25 cellular contexts compared by ENCODE assay signal in genomic region chr17:3675886-3676285, GRCh38. TPM values are rescaled to one million over a fixed set of nuclear protein-coding genes. Genes with fewer than 3 reads are reported as not detected.
DNase-seq lines count a peak whose midpoint lies in the region; ATAC-seq and TF ChIP-seq lines count a peak whose summit lies in the region.
"Had no signal": no experiment of that assay in that cellular context is flagged by ENCODE, and none has a peak within 500 bp of the region (broad histone marks: within the 10 kb centered on the region; RNA-seq: fewer than 3 reads in every experiment).

No MANE protein-coding gene starts in this region.

- H3K79me2 ChIP-seq in MM.1S (ENCODE audit: low read length), result peaks cover 7% of the 10 kb centered on the region; the same call in 1 of the 2 replicates
- no peaks in the 10 kb centered on the region for H3K79me2 ChIP-seq in neural progenitor cell (ENCODE audit: low read depth)

- TF ChIP-seq CTCF in MM.1S (IDR thresholded peaks at IDR 0.05; ENCODE audit: low read length), result no peak
- no peak for TF ChIP-seq CTCF in neural progenitor cell (IDR thresholded peaks at IDR 0.05)

- H3K4me1 ChIP-seq in MM.1S (ENCODE audit: low read length) (no peaks in the 10 kb centered on the region), neural progenitor cell (peaks cover 9% of the 10 kb centered on the region)
- H3K4me1 ChIP-seq: A549, HAP-1 had no signal

- no peaks in the 10 kb centered on the region for H3K4me1 Mint-ChIP-seq in activated T-helper 1 cell treated with anti-CD3 and anti-CD28 coated beads, Interleukin-12 subunit alpha, Interleukin-12 subunit beta, Interleukin-2, Interleukin-4 antibody, amounts not matched to agents 30 ng/mL and 10 ng/mL and 1 ng/mL, durations not matched to agents 14 hours and 24 hours and 36 hours (ENCODE audit: low read depth)
- H3K4me1 Mint-ChIP-seq in neural progenitor cell, result peaks cover 21% of the 10 kb centered on the region

- H3K9ac ChIP-seq in MM.1S (ENCODE audit: low read length), result no peak overlapping the region
- no peak overlapping the region for H3K9ac ChIP-seq in neural progenitor cell
- H3K9ac ChIP-seq: GM23248, SK-N-SH had no signal

- H3K4me2 ChIP-seq in MM.1S (ENCODE audit: low read depth, low read length) (no peak overlapping the region), neural progenitor cell (no peak overlapping the region)
- H3K4me2 ChIP-seq: A549, SK-N-SH had no signal

- H3K27me3 Mint-ChIP-seq in activated T-helper 1 cell treated with anti-CD3 and anti-CD28 coated beads, Interleukin-12 subunit alpha, Interleukin-12 subunit beta, Interleukin-2, Interleukin-4 antibody, amounts not matched to agents 30 ng/mL and 10 ng/mL and 1 ng/mL, durations not matched to agents 14 hours and 24 hours and 36 hours (ENCODE audit: insufficient read depth), result no peaks in the 10 kb centered on the region
- peaks cover 6% of the 10 kb centered on the region for H3K27me3 Mint-ChIP-seq in neural progenitor cell (ENCODE audit: insufficient read depth, low read depth)
- H3K27me3 Mint-ChIP-seq: CD4-positive, alpha-beta memory T cell had no signal

- H3K27ac Mint-ChIP-seq in activated T-helper 1 cell treated with anti-CD3 and anti-CD28 coated beads, Interleukin-12 subunit alpha, Interleukin-12 subunit beta, Interleukin-2, Interleukin-4 antibody, amounts not matched to agents 30 ng/mL and 10 ng/mL and 1 ng/mL, durations not matched to agents 14 hours and 24 hours and 36 hours, result peak overlapping the region; percentile 63
- H3K27ac Mint-ChIP-seq in neural progenitor cell, result peak overlapping the region; percentile 21
- H3K27ac Mint-ChIP-seq: CD4-positive, alpha-beta memory T cell; HFFc6 had no signal

- H3K9me3 Mint-ChIP-seq in activated T-helper 1 cell treated with anti-CD3 and anti-CD28 coated beads, Interleukin-12 subunit alpha, Interleukin-12 subunit beta, Interleukin-2, Interleukin-4 antibody, amounts not matched to agents 30 ng/mL and 10 ng/mL and 1 ng/mL, durations not matched to agents 14 hours and 24 hours and 36 hours, result no peaks in the 10 kb centered on the region
- no peaks in the 10 kb centered on the region for H3K9me3 Mint-ChIP-seq in neural progenitor cell
- H3K9me3 Mint-ChIP-seq: CD4-positive, alpha-beta memory T cell; HFFc6 had no signal

- DNase-seq in Right ventricle myocardium inferior (ENCODE audit: missing footprints) (peak; percentile 30), left ventricle myocardium superior (no peak), MM.1S (peak; percentile 5), neural progenitor cell (ENCODE audit: low spot score) (no peak), GF-D8 (lab: John Stamatoyannopoulos, UW) (no peak), NCI-H1930 (lab: John Stamatoyannopoulos, UW) (no peak)
- DNase-seq in activated T-helper 1 cell treated with anti-CD3 and anti-CD28 coated beads, Interleukin-12 subunit alpha, Interleukin-12 subunit beta, Interleukin-2, Interleukin-4 antibody, amounts not matched to agents 30 ng/mL and 10 ng/mL and 1 ng/mL, durations not matched to agents 14 hours and 24 hours and 36 hours (ENCODE audit: low spot score), result no peak
- DNase-seq: AML-193; C1 segment of cervical spinal cord; CD4-positive, alpha-beta memory T cell; COR-L47; DMS53; GM23248; HFFc6; KG1; MG63; NCI-H2081; NCI-H2171; NCI-H226; NCI-H510A; NCI-H69; SK-N-SH had no signal

- no peaks in the 10 kb centered on the region for H3K9me3 ChIP-seq in MM.1S (replicated peaks; ENCODE audit: insufficient read depth, low read length)
- H3K9me3 ChIP-seq in neural progenitor cell (ENCODE audit: low read depth), result no peaks in the 10 kb centered on the region
- H3K9me3 ChIP-seq: A549, HAP-1, MG63, SK-N-SH had no signal

- no peaks in the 10 kb centered on the region for H3K9me2 ChIP-seq in MM.1S (replicated peaks; ENCODE audit: insufficient read depth, low read length)
- H3K9me2 ChIP-seq: SK-N-SH had no signal

- H3F3A ChIP-seq in MM.1S (ENCODE audit: insufficient read depth, low read length) (no peaks in the 10 kb centered on the region), neural progenitor cell (ENCODE audit: low read depth) (peaks cover 3% of the 10 kb centered on the region)

- H4K20me1 ChIP-seq in MM.1S (ENCODE audit: insufficient read depth, low read length), result no peaks in the 10 kb centered on the region
- H4K20me1 ChIP-seq in neural progenitor cell (ENCODE audit: low read depth), result no peaks in the 10 kb centered on the region

- H3K27me3 ChIP-seq in MM.1S (replicated peaks; ENCODE audit: insufficient read depth, low read length) (no peaks in the 10 kb centered on the region), neural progenitor cell (no peaks in the 10 kb centered on the region)
- H3K27me3 ChIP-seq: MG63 had no signal

- H2AFZ ChIP-seq in MM.1S (ENCODE audit: low read length) (no peak overlapping the region), neural progenitor cell (replicated peaks) (no peak overlapping the region)
- H2AFZ ChIP-seq: GM23248 had no signal

- H3K4me3 ChIP-seq in MM.1S (ENCODE audit: low read length), result no peak overlapping the region
- H3K4me3 ChIP-seq in neural progenitor cell, result no peak overlapping the region
- H3K4me3 ChIP-seq: A549, GM23248, HAP-1, MG63 had no signal

- H3K4me3 Mint-ChIP-seq in activated T-helper 1 cell treated with anti-CD3 and anti-CD28 coated beads, Interleukin-12 subunit alpha, Interleukin-12 subunit beta, Interleukin-2, Interleukin-4 antibody, amounts not matched to agents 30 ng/mL and 10 ng/mL and 1 ng/mL, durations not matched to agents 14 hours and 24 hours and 36 hours, result no peak overlapping the region
- H3K4me3 Mint-ChIP-seq in neural progenitor cell, result no peak overlapping the region
- H3K4me3 Mint-ChIP-seq: CD4-positive, alpha-beta memory T cell; HFFc6 had no signal

- no peaks in the 10 kb centered on the region for H3K36me3 ChIP-seq in MM.1S (replicated peaks; ENCODE audit: insufficient read depth, low read length)
- no peaks in the 10 kb centered on the region for H3K36me3 ChIP-seq in neural progenitor cell
- H3K36me3 ChIP-seq: HAP-1, MG63 had no signal

- H3K27ac ChIP-seq in MM.1S (ENCODE audit: low read length) (no peak overlapping the region), neural progenitor cell (no peak overlapping the region)
- H3K27ac ChIP-seq: A549, GM23248 had no signal

- ATAC-seq in Right ventricle myocardium inferior, result no peak
- no peak for ATAC-seq in left ventricle myocardium superior
- no peak for ATAC-seq in HG02798 (IDR thresholded peaks at IDR 0.05; ENCODE audit: poor library complexity, unreplicated experiment)
- ATAC-seq: A549 had no signal

- intact Hi-C loops in Right ventricle myocardium inferior (cut with DNase I) (no loop called here), left ventricle myocardium superior (cut with micrococcal nuclease) (no loop called here)
- intact Hi-C loops in activated T-helper 1 cell treated with anti-CD3 and anti-CD28 coated beads, Interleukin-12 subunit alpha, Interleukin-12 subunit beta, Interleukin-2, Interleukin-4 antibody, amounts not matched to agents 30 ng/mL and 10 ng/mL and 1 ng/mL, durations not matched to agents 14 hours and 24 hours and 36 hours (cut with micrococcal nuclease), result no loop called here

- peaks cover 28% of the 10 kb centered on the region for H3K36me3 Mint-ChIP-seq in activated T-helper 1 cell treated with anti-CD3 and anti-CD28 coated beads, Interleukin-12 subunit alpha, Interleukin-12 subunit beta, Interleukin-2, Interleukin-4 antibody, amounts not matched to agents 30 ng/mL and 10 ng/mL and 1 ng/mL, durations not matched to agents 14 hours and 24 hours and 36 hours (ENCODE audit: low read depth)
- peaks cover 2% of the 10 kb centered on the region for H3K36me3 Mint-ChIP-seq in neural progenitor cell

RNA-seq across cellular contexts. Expression of gene EMC6, which starts 7.3 kb away (rescaled TPM):
- 65.5 TPM for total RNA-seq in Right ventricle myocardium inferior
- total RNA-seq in left ventricle myocardium superior, result 63.4 TPM
- 63.6 and 73.3 TPM in 2 replicates for total RNA-seq in activated T-helper 1 cell treated with anti-CD3 and anti-CD28 coated beads, Interleukin-12 subunit alpha, Interleukin-12 subunit beta, Interleukin-2, Interleukin-4 antibody, amounts not matched to agents 30 ng/mL and 10 ng/mL and 1 ng/mL, durations not matched to agents 14 hours and 24 hours and 36 hours
- total RNA-seq in neural progenitor cell (ENCODE audit: low replicate concordance), result 20.0 and 53.1 TPM in 2 replicates

RNA-seq across cellular contexts. Expression of gene TAX1BP3, which starts 7.5 kb away (rescaled TPM):
- total RNA-seq in Right ventricle myocardium inferior, result 157 TPM
- total RNA-seq in left ventricle myocardium superior, result 167 TPM
- total RNA-seq in activated T-helper 1 cell treated with anti-CD3 and anti-CD28 coated beads, Interleukin-12 subunit alpha, Interleukin-12 subunit beta, Interleukin-2, Interleukin-4 antibody, amounts not matched to agents 30 ng/mL and 10 ng/mL and 1 ng/mL, durations not matched to agents 14 hours and 24 hours and 36 hours, result 29.3 and 30.1 TPM in 2 replicates
- total RNA-seq in neural progenitor cell (ENCODE audit: low replicate concordance), result 27.3 and 56.7 TPM in 2 replicates

RNA-seq across cellular contexts. Expression of gene P2RX5, which starts 20.1 kb away (rescaled TPM):
- 19.4 TPM for total RNA-seq in Right ventricle myocardium inferior
- 16.4 TPM for total RNA-seq in left ventricle myocardium superior
- total RNA-seq in activated T-helper 1 cell treated with anti-CD3 and anti-CD28 coated beads, Interleukin-12 subunit alpha, Interleukin-12 subunit beta, Interleukin-2, Interleukin-4 antibody, amounts not matched to agents 30 ng/mL and 10 ng/mL and 1 ng/mL, durations not matched to agents 14 hours and 24 hours and 36 hours, result 133 and 143 TPM in 2 replicates
- 0.68 TPM in 1 of 2 replicates, not detected in the other for total RNA-seq in neural progenitor cell (ENCODE audit: low replicate concordance)

RNA-seq across cellular contexts. Expression of gene CTNS, which starts 39.3 kb away (rescaled TPM):
- total RNA-seq in Right ventricle myocardium inferior (6.6 TPM), left ventricle myocardium superior (7.1 TPM), neural progenitor cell (ENCODE audit: low replicate concordance) (9.4 and 9.9 TPM in 2 replicates)
- total RNA-seq in activated T-helper 1 cell treated with anti-CD3 and anti-CD28 coated beads, Interleukin-12 subunit alpha, Interleukin-12 subunit beta, Interleukin-2, Interleukin-4 antibody, amounts not matched to agents 30 ng/mL and 10 ng/mL and 1 ng/mL, durations not matched to agents 14 hours and 24 hours and 36 hours, result 47.5 and 55.3 TPM in 2 replicates

RNA-seq across cellular contexts. Expression of gene SHPK, which starts 39.8 kb away (rescaled TPM):
- 4.4 TPM for total RNA-seq in Right ventricle myocardium inferior
- 5.1 TPM for total RNA-seq in left ventricle myocardium superior
- total RNA-seq in activated T-helper 1 cell treated with anti-CD3 and anti-CD28 coated beads, Interleukin-12 subunit alpha, Interleukin-12 subunit beta, Interleukin-2, Interleukin-4 antibody, amounts not matched to agents 30 ng/mL and 10 ng/mL and 1 ng/mL, durations not matched to agents 14 hours and 24 hours and 36 hours, result 20.0 and 21.5 TPM in 2 replicates
- total RNA-seq in neural progenitor cell (ENCODE audit: low replicate concordance), result 23.4 and 33.4 TPM in 2 replicates

Comparison
In these comparisons a context has a peak if more than half of its experiments do, and no peak if none do; other contexts are left out.
1. DNase-seq: peak in Right ventricle myocardium inferior (single experiment) and MM.1S (single experiment); none in left ventricle myocardium superior (single experiment), activated T-helper 1 cell treated with anti-CD3 and anti-CD28 coated beads, Interleukin-12 subunit alpha, Interleukin-12 subunit beta, Interleukin-2, Interleukin-4 antibody, amounts not matched to agents 30 ng/mL and 10 ng/mL and 1 ng/mL, durations not matched to agents 14 hours and 24 hours and 36 hours (single experiment), neural progenitor cell (single experiment), GF-D8 (single experiment) and NCI-H1930 (0 of 2).
2. RNA of gene P2RX5, which starts 20.1 kb away (total RNA-seq): 133 to 143 TPM in activated T-helper 1 cell treated with anti-CD3 and anti-CD28 coated beads, Interleukin-12 subunit alpha, Interleukin-12 subunit beta, Interleukin-2, Interleukin-4 antibody, amounts not matched to agents 30 ng/mL and 10 ng/mL and 1 ng/mL, durations not matched to agents 14 hours and 24 hours and 36 hours, 19.4 TPM in Right ventricle myocardium inferior (single experiment) and 16.4 TPM in left ventricle myocardium superior (single experiment); 0.68 TPM in neural progenitor cell; every median in the first group is over 10 times any median in the second.